11 cellular contexts compared by ENCODE assay signal in genomic region chr10:106935978-106936451, GRCh38.
DNase-seq lines count a peak whose midpoint lies in the region; ATAC-seq and TF ChIP-seq lines count a peak whose summit lies in the region.
"Had no signal": no experiment of that assay in that cellular context is flagged by ENCODE, and none has a peak within 500 bp of the region (broad histone marks: within the 10 kb centered on the region; RNA-seq: fewer than 3 reads in every experiment).

No MANE protein-coding gene starts in this region.

- H3K27me3 Mint-ChIP-seq in GM23338 (ENCODE audit: insufficient read depth, low read depth, poor library complexity) (peaks cover 3% of the 10 kb centered on the region), chondrocyte (ENCODE audit: low read depth) (no peaks in the 10 kb centered on the region)

- H3K27me3 ChIP-seq in BLaER1 treated with 17β-estradiol and CSF1 and Interleukin-3, amounts not matched to agents 10 nM and 100 nM, result no peaks in the 10 kb centered on the region
- H3K27me3 ChIP-seq in GM23338 (ENCODE audit: insufficient read depth), result peaks cover 9% of the 10 kb centered on the region
- H3K27me3 ChIP-seq: heart left ventricle had no signal

- H3K9me3 Mint-ChIP-seq in GM23338 (no peaks in the 10 kb centered on the region), chondrocyte (ENCODE audit: low read depth) (peaks cover 10% of the 10 kb centered on the region)

- no peaks in the 10 kb centered on the region for H3K79me2 ChIP-seq in GM23338 (replicated peaks; ENCODE audit: insufficient read depth)

- peaks cover 5% of the 10 kb centered on the region; the same call in 2 of the 3 replicates for H3K4me1 Mint-ChIP-seq in GM23338
- H3K4me1 Mint-ChIP-seq in chondrocyte (ENCODE audit: low read depth), result no peaks in the 10 kb centered on the region

- H4K20me1 ChIP-seq in BLaER1 treated with 17β-estradiol and CSF1 and Interleukin-3, amounts not matched to agents 10 nM and 100 nM, result no peaks in the 10 kb centered on the region
- no peaks in the 10 kb centered on the region; the same call in 1 of the 2 replicates for H4K20me1 ChIP-seq in GM23338 (replicated peaks; ENCODE audit: insufficient read depth)

- peaks cover 9 to 44% (median 30%) of the 10 kb centered on the region in 11 experiments; a peak in 20 of 22 replicates for H3K9me3 ChIP-seq in BLaER1 treated with 17β-estradiol and CSF1 and Interleukin-3, amounts not matched to agents 10 nM and 100 nM (replicated peaks in 1 of 11)
- H3K9me3 ChIP-seq: heart left ventricle had no signal

- peak; percentile 79 for DNase-seq in NOMO-1 treated with dmso at 0.1 percent for 144 hours (lab: John Stamatoyannopoulos, UW; ENCODE audit: unreplicated experiment)
- no peak for DNase-seq in GM23338 (ENCODE audit: low spot score)
- no peak for DNase-seq in chondrocyte (ENCODE audit: low spot score)
- DNase-seq in stimulated activated CD4-positive, alpha-beta T cell treated with anti-CD3 and anti-CD28 coated beads, Interleukin-2, amount 100 ng/mL, for 48 hours, result no peak
- DNase-seq in T-helper 9 cell, result no peak
- DNase-seq: activated CD4-positive, alpha-beta T cell treated with anti-CD3 and anti-CD28 coated beads, Interleukin-2, amount 50 U/mL, for 1 hour; heart left ventricle; NCI-H510A had no signal

- no peaks in the 10 kb centered on the region for H3K9me2 ChIP-seq in GM23338 (ENCODE audit: insufficient read depth)

- H3K4me3 Mint-ChIP-seq in GM23338 (no peak overlapping the region), chondrocyte (ENCODE audit: unreplicated experiment) (no peak overlapping the region)

- no peaks in the 10 kb centered on the region for H3F3A ChIP-seq in GM23338 (replicated peaks; ENCODE audit: low read depth)

- peak overlapping the region in 9 of 11 experiments; percentile 47 to 68 (median 61); a peak in 17 of 22 replicates for H3K9ac ChIP-seq in BLaER1 treated with 17β-estradiol and CSF1 and Interleukin-3, amounts not matched to agents 10 nM and 100 nM

- H3K36me3 ChIP-seq in BLaER1 treated with 17β-estradiol and CSF1 and Interleukin-3, amounts not matched to agents 10 nM and 100 nM, result peaks cover 0 to 8% (median 0%) of the 10 kb centered on the region in 11 experiments; a peak in 3 of 22 replicates
- no peaks in the 10 kb centered on the region for H3K36me3 ChIP-seq in GM23338 (ENCODE audit: insufficient read depth)
- H3K36me3 ChIP-seq: heart left ventricle had no signal

- peak; percentile 55 for ATAC-seq in GM19397 (IDR thresholded peaks at IDR 0.05; ENCODE audit: unreplicated experiment)
- peak; percentile 81 for ATAC-seq in HG03039 (IDR thresholded peaks at IDR 0.05; ENCODE audit: unreplicated experiment)
- no peak for ATAC-seq in GM23338

- peak overlapping the region; percentile 28 to 90 (median 83); a peak in 21 of 22 replicates for H3K27ac ChIP-seq in BLaER1 treated with 17β-estradiol and CSF1 and Interleukin-3, amounts not matched to agents 10 nM and 100 nM
- no peak overlapping the region for H3K27ac ChIP-seq in GM23338 (ENCODE audit: low read depth)

- H3K27ac Mint-ChIP-seq in GM23338 (no peak overlapping the region), chondrocyte (ENCODE audit: unreplicated experiment) (no peak overlapping the region)

- H3K36me3 Mint-ChIP-seq in GM23338 (ENCODE audit: low read depth) (no peaks in the 10 kb centered on the region), chondrocyte (ENCODE audit: low read depth) (no peaks in the 10 kb centered on the region)

- no peak overlapping the region for H2AFZ ChIP-seq in GM23338

- H3K4me3 ChIP-seq in BLaER1 treated with 17β-estradiol and CSF1 and Interleukin-3, amounts not matched to agents 10 nM and 100 nM, result peak overlapping the region in 5 of 10 experiments; percentile 7 to 22 (median 10); a peak in 6 of 20 replicates
- no peak overlapping the region for H3K4me3 ChIP-seq in GM23338
- H3K4me3 ChIP-seq: heart left ventricle had no signal

- H3K4me1 ChIP-seq in BLaER1 treated with 17β-estradiol and CSF1 and Interleukin-3, amounts not matched to agents 10 nM and 100 nM, result peaks cover 47 to 83% (median 69%) of the 10 kb centered on the region in 10 experiments
- H3K4me1 ChIP-seq in GM23338 (ENCODE audit: insufficient read depth), result peaks cover 2% of the 10 kb centered on the region; the same call in 1 of the 2 replicates

- TF ChIP-seq CTCF in GM23338 (conservative IDR thresholded peaks at IDR 0.05; ENCODE audit: low read depth in 2 of 2) (no peak), chondrocyte (IDR thresholded peaks at IDR 0.05) (no peak)

- H3K4me2 ChIP-seq in BLaER1 treated with 17β-estradiol and CSF1 and Interleukin-3, amounts not matched to agents 10 nM and 100 nM, result peak overlapping the region; percentile 46 to 86 (median 76)
- no peak overlapping the region for H3K4me2 ChIP-seq in GM23338

TF ChIP-seq in GM23338, 12 proteins besides CTCF, POLR2A, EP300 and RAD21:
- no peak for TF ChIP-seq CREB1 (CRISPR knock-in tag; IDR thresholded peaks at IDR 0.05; ENCODE audit: low read depth)
- no peak for TF ChIP-seq EZH2phosphoT487 (IDR thresholded peaks at IDR 0.05; ENCODE audit: unreplicated experiment)
- no peak for TF ChIP-seq ZNF114 (CRISPR knock-in tag; IDR thresholded peaks at IDR 0.05)
- no peak for TF ChIP-seq NANOG (IDR thresholded peaks at IDR 0.05; ENCODE audit: borderline replicate concordance)
TF ChIP-seq in GM23338: peak in this region for 0.
